In the genomic region with DNA sequence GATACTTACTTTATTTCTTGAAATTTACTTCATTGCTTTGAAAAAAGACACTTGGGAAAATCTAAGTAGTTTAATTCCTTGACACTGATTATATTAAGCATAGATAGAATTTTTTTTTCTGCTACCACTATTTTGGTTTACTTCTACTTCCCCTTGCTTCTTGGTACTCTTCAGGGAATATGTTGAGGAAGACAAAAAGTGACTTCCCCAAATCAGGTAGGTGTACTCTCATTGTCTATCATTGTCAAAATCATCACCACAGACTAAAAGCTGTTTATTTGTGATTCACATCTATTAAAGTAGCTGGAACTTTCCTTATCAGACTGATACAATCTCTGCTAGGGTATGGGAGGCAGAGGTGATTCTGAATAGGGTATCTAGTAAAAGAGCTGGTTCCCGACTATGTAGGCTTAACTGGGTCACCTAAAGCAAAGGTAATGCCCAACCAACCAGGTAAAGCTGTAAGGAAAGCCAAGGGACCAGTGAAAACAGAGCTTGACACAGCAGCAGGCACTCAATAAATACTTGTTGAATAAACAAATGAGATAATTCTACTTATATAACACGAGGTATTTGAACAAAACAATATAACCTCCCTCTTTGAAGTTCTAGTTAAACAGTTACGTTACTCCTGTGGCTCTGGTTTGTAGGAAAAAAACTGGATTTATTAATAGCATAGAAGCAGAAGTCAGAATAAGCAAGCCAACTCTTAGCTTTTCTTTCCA, we compare ENCODE assay signal across 12 cellular contexts.
"Had no signal": no experiment of that assay in that cellular context is flagged by ENCODE, and none has a peak within 500 bp of the region (broad histone marks: within the 10 kb centered on the region; RNA-seq: fewer than 3 reads in every experiment).

No MANE protein-coding gene starts in this region.

- H3K4me3 ChIP-seq: adrenal gland, gastroesophageal sphincter, stomach had no signal

- H3K4me1 ChIP-seq: gastroesophageal sphincter had no signal

- H3K27me3 ChIP-seq: adrenal gland, gastroesophageal sphincter, stomach had no signal

- DNase-seq: activated CD4-positive, alpha-beta T cell treated with anti-CD3 and anti-CD28 coated beads, Interleukin-2, amount 10 ng/mL, durations not matched to agents 7 days and 5 days; activated naive CD4-positive, alpha-beta T cell treated with anti-CD3 and anti-CD28 coated beads, Interleukin-2, amount 10 ng/mL, durations not matched to agents 7 days and 5 days; adrenal gland; caudate nucleus; effector memory CD4-positive, alpha-beta T cell; retina; stimulated activated CD4-positive, alpha-beta T cell treated with anti-CD3 and anti-CD28 coated beads, Interleukin-15, amount 100 ng/mL, for 24 hours; stimulated activated CD4-positive, alpha-beta T cell treated with anti-CD3 and anti-CD28 coated beads, Interleukin-4, amount 100 ng/mL, for 24 hours; stomach had no signal

- ATAC-seq: gastroesophageal sphincter, WTC11 had no signal

- H3K9me3 ChIP-seq: adrenal gland, gastroesophageal sphincter, stomach had no signal

- H3K36me3 ChIP-seq: adrenal gland, gastroesophageal sphincter, stomach had no signal

- H3K27ac ChIP-seq: adrenal gland, epithelial cell of prostate, gastroesophageal sphincter, stomach had no signal
